ENCODE assay signal across 8 cellular contexts in genomic region chr19:4581381-4582111, GRCh38. TPM values are rescaled to one million over a fixed set of nuclear protein-coding genes. Genes with fewer than 3 reads are reported as not detected.
DNase-seq lines count a peak whose midpoint lies in the region; ATAC-seq and TF ChIP-seq lines count a peak whose summit lies in the region.

No MANE protein-coding gene starts in this region.

- no peaks in the 10 kb centered on the region for H3K36me3 Mint-ChIP-seq in T-cell

- peak overlapping the region in 1 of 2 donors; percentile 32 for H3K27ac Mint-ChIP-seq in T-cell

- TF ChIP-seq EP300 in upper lobe of left lung (IDR thresholded peaks at IDR 0.05) (no peak), tibial nerve (IDR thresholded peaks at IDR 0.05) (no peak)

- intact Hi-C loops in Right ventricle myocardium inferior (cut with DNase I) = no loop called here

- CTCF ChIA-PET in T-cell (lab: Charles Lee) = no interaction called here

- H3K9me3 ChIP-seq in right atrium auricular region (no peaks in the 10 kb centered on the region), iPS-15b (ENCODE audit: control insufficient read depth, insufficient read depth, low read length) (no peaks in the 10 kb centered on the region), upper lobe of left lung (no peaks in the 10 kb centered on the region), tibial nerve (no peaks in the 10 kb centered on the region)

- H3K27me3 Mint-ChIP-seq in T-cell = peaks cover 41 to 66% of the 10 kb centered on the region in 2 donors

- POLR2A ChIA-PET in T-cell (lab: Charles Lee) = no interaction called here

- peaks cover 8 to 17% (median 10%) of the 10 kb centered on the region in 3 donors for H3K4me1 Mint-ChIP-seq in T-cell

- peak overlapping the region; percentile 37 to 70 (median 41) for H3K4me3 Mint-ChIP-seq in T-cell

- H3K4me1 ChIP-seq in right atrium auricular region = peaks cover 0 to 27% of the 10 kb centered on the region in 2 donors
- peaks cover 5% of the 10 kb centered on the region for H3K4me1 ChIP-seq in iPS-15b (ENCODE audit: control insufficient read depth, insufficient read depth, low read length)
- H3K4me1 ChIP-seq in upper lobe of left lung = peaks cover 15 to 30% (median 16%) of the 10 kb centered on the region in 4 donors
- H3K4me1 ChIP-seq in tibial nerve = peaks cover 0 to 35% (median 14%) of the 10 kb centered on the region in 4 donors

- H3K36me3 ChIP-seq in right atrium auricular region (no peaks in the 10 kb centered on the region), iPS-15b (ENCODE audit: control insufficient read depth, insufficient read depth, low read length) (peaks cover 3% of the 10 kb centered on the region), upper lobe of left lung (no peaks in the 10 kb centered on the region), tibial nerve (no peaks in the 10 kb centered on the region)

- H3K9ac ChIP-seq in iPS-15b (ENCODE audit: low read depth, low read length) = no peak overlapping the region

- H3K27me3 ChIP-seq in right atrium auricular region (peaks cover 0 to 23% of the 10 kb centered on the region in 2 donors), iPS-15b (ENCODE audit: control insufficient read depth, insufficient read depth, low read length) (peaks cover 18% of the 10 kb centered on the region), upper lobe of left lung (peaks cover 0 to 55% (median 37%) of the 10 kb centered on the region in 4 donors), tibial nerve (peaks cover 0 to 83% of the 10 kb centered on the region in 2 donors)

- ATAC-seq in Right ventricle myocardium inferior (no peak), T-cell (replicated peaks in 1 of 4) (no peak), upper lobe of left lung (ENCODE audit: low FRiP score in 2 of 2) (no peak), HG03139 (IDR thresholded peaks at IDR 0.05; ENCODE audit: unreplicated experiment) (no peak)

- H3K4me3 ChIP-seq in right atrium auricular region (peak overlapping the region; percentile 29 to 43), iPS-15b (ENCODE audit: low read depth, low read length) (peak overlapping the region; percentile 52), upper lobe of left lung (peak overlapping the region in 3 of 4 donors; percentile 11 to 20 (median 15)), tibial nerve (peak overlapping the region in 1 of 4 donors; percentile 45)

- TF ChIP-seq POLR2A in upper lobe of left lung (IDR thresholded peaks at IDR 0.05) = no peak
- no peak for TF ChIP-seq POLR2A in tibial nerve (IDR thresholded peaks at IDR 0.05)

- H3K9me3 Mint-ChIP-seq in T-cell = no peaks in the 10 kb centered on the region

- no peak for TF ChIP-seq CTCF in right atrium auricular region (IDR thresholded peaks at IDR 0.05)
- TF ChIP-seq CTCF in upper lobe of left lung (IDR thresholded peaks at IDR 0.05) = no peak
- no peak for TF ChIP-seq CTCF in tibial nerve (IDR thresholded peaks at IDR 0.05)

- DNase-seq in right atrium auricular region (ENCODE audit: low spot score) (no peak), Right ventricle myocardium inferior (ENCODE audit: missing footprints) (no peak), T-cell (no peak), upper lobe of left lung (peak in 1 of 2 donors; percentile 82), tibial nerve (ENCODE audit: low spot score in 2 of 2) (no peak)
- DNase-seq in activated CD4-positive, CD25-positive, alpha-beta regulatory T cell treated with anti-CD3 and anti-CD28 coated beads, Interleukin-2, amount 50 U/mL, for 72 hours = no peak

- WGBS in upper lobe of left lung, 2 donors = 1 to 6% methylated on average over 13 to 15 of the region's 84 CpGs
- 4 to 15% methylated on average over 4 to 17 of the region's 84 CpGs for WGBS in tibial nerve, 2 donors

- H3K27ac ChIP-seq in right atrium auricular region (no peak overlapping the region), upper lobe of left lung (no peak overlapping the region), tibial nerve (peak overlapping the region in 1 of 4 donors; percentile 45)

RNA-seq across cellular contexts. Expression of gene SEMA6B, which starts 22.1 kb away (rescaled TPM):
- total RNA-seq in right atrium auricular region (10 to 100 TPM in 1 of 2 donors, 1 to 10 TPM in 1; 3.9 to 10.8 TPM), Right ventricle myocardium inferior (16.7 TPM), T-cell (under 1 TPM in 3 of 5 donors, not detected in 2; 0.25 to 0.43 (median 0.32) TPM), upper lobe of left lung (10 to 100 TPM in 2 of 6 donors, 1 to 10 TPM in 4; 3.4 to 33.1 (median 7.6) TPM), tibial nerve (10 to 100 TPM in 2 of 4 donors, 1 to 10 TPM in 2; 1.5 to 18.6 (median 7.4) TPM)

RNA-seq across cellular contexts. Expression of gene LRG1, which starts 41.7 kb away (rescaled TPM):
- total RNA-seq in right atrium auricular region (under 1 TPM in 1 of 2 donors, not detected in 1; 0.67 TPM), Right ventricle myocardium inferior (0.73 TPM), T-cell (under 1 TPM in 3 of 5 donors, not detected in 2; 0.13 to 0.32 (median 0.19) TPM), upper lobe of left lung (10 to 100 TPM in 4 of 6 donors, 1 to 10 TPM in 2; 7.3 to 19.9 (median 12.2) TPM), tibial nerve (1 to 10 TPM in 3 of 4 donors, under 1 TPM in 1; 0.66 to 2.5 (median 1.4) TPM)

RNA-seq across cellular contexts. Expression of gene PLIN5, which starts 46.5 kb away (rescaled TPM):
- total RNA-seq in right atrium auricular region (10 to 100 TPM; 21.4 to 43.6 TPM), Right ventricle myocardium inferior (50.4 TPM), T-cell (1 to 10 TPM in 2 of 5 donors, under 1 TPM in 3; 0.14 to 2.3 (median 0.99) TPM), upper lobe of left lung (10 to 100 TPM; 13.5 to 97.4 (median 23.0) TPM), tibial nerve (10 to 100 TPM; 12.0 to 26.7 (median 19.1) TPM)

RNA-seq across cellular contexts. Expression of gene TNFAIP8L1, which starts 57.8 kb away (rescaled TPM):
- total RNA-seq in right atrium auricular region (1 to 10 TPM; 2.6 to 4.2 TPM), Right ventricle myocardium inferior (4.4 TPM), T-cell (10 to 100 TPM; 10.8 to 23.0 (median 19.5) TPM), upper lobe of left lung (10 to 100 TPM in 3 of 6 donors, 1 to 10 TPM in 3; 4.4 to 17.5 (median 11.4) TPM), tibial nerve (1 to 10 TPM; 7.3 to 8.8 (median 8.4) TPM)
